Comparison of ENCODE assay signal across 8 cellular contexts in the genomic region with DNA sequence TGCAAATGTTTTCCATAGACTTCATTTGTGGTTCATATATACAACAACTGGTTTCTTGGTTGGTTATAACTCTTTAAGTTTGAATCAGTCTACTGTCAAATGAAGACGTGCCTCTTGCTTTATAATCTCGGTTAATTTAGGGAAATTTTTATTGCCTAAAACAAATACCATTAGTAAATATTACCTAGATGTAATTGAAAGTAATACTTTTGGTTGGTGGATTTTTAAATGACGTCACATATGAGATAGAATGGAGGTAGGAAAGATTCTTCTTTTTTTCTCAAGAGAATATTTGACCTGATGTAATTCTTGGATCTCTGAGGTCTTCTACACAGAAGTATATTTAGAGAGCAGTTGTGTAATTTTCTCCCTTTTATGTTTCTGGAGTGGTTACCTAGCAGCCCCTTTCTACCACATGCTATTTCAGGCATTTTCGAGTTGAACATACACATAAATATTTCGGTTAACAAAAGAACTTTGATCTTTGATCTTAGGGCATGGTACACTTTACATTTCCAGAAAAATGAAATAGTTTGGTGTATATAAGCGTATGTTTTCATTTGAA. TPM values are rescaled to one million over a fixed set of nuclear protein-coding genes. Genes with fewer than 3 reads are reported as not detected.
A peak's percentile ranks its signal among the peaks of the same experiment; 100 is the strongest.
DNase-seq lines count a peak whose midpoint lies in the region; ATAC-seq and TF ChIP-seq lines count a peak whose summit lies in the region.

No MANE protein-coding gene starts in this region.

- no peaks in the 10 kb centered on the region for H3K9me3 ChIP-seq in skeletal muscle satellite cell (replicated peaks; ENCODE audit: low read length)

- H3K36me3 Mint-ChIP-seq in WTC11: peaks cover 14% of the 10 kb centered on the region

- no peaks in the 10 kb centered on the region for H3K36me3 ChIP-seq in skeletal muscle satellite cell (ENCODE audit: insufficient read depth, low read length)

- peak overlapping the region; percentile 92 for H3K9ac ChIP-seq in skeletal muscle satellite cell (ENCODE audit: low read depth, low read length)

- DNase-seq in Daoy (ENCODE audit: low read depth) (peak; percentile 8), HS-5 (ENCODE audit: low read depth) (peak; percentile 36), WTC11 (ENCODE audit: low spot score) (no peak), foreskin keratinocyte (peak in 1 of 2 donors; percentile 41), T-helper 9 cell (no peak), D341Med (ENCODE audit: low spot score) (no peak)

- H3K27me3 ChIP-seq in foreskin keratinocyte: no peaks in the 10 kb centered on the region
- no peaks in the 10 kb centered on the region for H3K27me3 ChIP-seq in skeletal muscle satellite cell (ENCODE audit: control insufficient read depth, insufficient read depth, low read length)

- POLR2A ChIA-PET in WTC11 (lab: Charles Lee): interaction anchor here (2.2 kb wide), 1 partner anchor 108 kb away, joined by 103 read pairs; no protein-coding TSS in a partner anchor

- H3K27me3 Mint-ChIP-seq in WTC11 (ENCODE audit: low read depth): no peaks in the 10 kb centered on the region

- CTCF ChIA-PET in WTC11 (lab: Charles Lee): interaction anchor here (2.2 kb wide), 1 partner anchor 128 kb away, joined by 14 read pairs; no protein-coding TSS in a partner anchor

- TF ChIP-seq CTCF in WTC11 (IDR thresholded peaks at IDR 0.05) (no peak), foreskin keratinocyte (conservative IDR thresholded peaks at IDR 0.05) (no peak)

- peaks cover 38% of the 10 kb centered on the region for H3K4me1 Mint-ChIP-seq in WTC11

- H3K4me3 Mint-ChIP-seq in WTC11: peak overlapping the region; percentile 99

- peaks cover 8% of the 10 kb centered on the region for H3K9me3 Mint-ChIP-seq in WTC11

- peaks cover 13% of the 10 kb centered on the region for H3K4me1 ChIP-seq in foreskin keratinocyte
- H3K4me1 ChIP-seq in skeletal muscle satellite cell (ENCODE audit: control insufficient read depth, insufficient read depth, low read length): peaks cover 9% of the 10 kb centered on the region

- H3K4me3 ChIP-seq in skeletal muscle satellite cell (ENCODE audit: low read length): peak overlapping the region; percentile 83

- H3K4me2 ChIP-seq in skeletal muscle satellite cell (ENCODE audit: low read length): peak overlapping the region; percentile 85

- ATAC-seq in GM19372 (IDR thresholded peaks at IDR 0.05; ENCODE audit: low read depth, unreplicated experiment): peak; percentile 32
- ATAC-seq in WTC11: no peak
- ATAC-seq in foreskin keratinocyte: no peak

- peak overlapping the region; percentile 99 for H3K27ac Mint-ChIP-seq in WTC11

- H3K27ac ChIP-seq in foreskin keratinocyte: peak overlapping the region; percentile 89

TF ChIP-seq in WTC11, 78 proteins besides CTCF, POLR2A, EP300 and RAD21 (continues in another document):
- TF ChIP-seq ESRRA (CRISPR knock-in tag; IDR thresholded peaks at IDR 0.05; ENCODE audit: borderline replicate concordance) (no peak), ZNF138 (CRISPR knock-in tag; conservative IDR thresholded peaks at IDR 0.05) (no peak), ELF4 (CRISPR knock-in tag; IDR thresholded peaks at IDR 0.05; ENCODE audit: low read depth) (no peak), EMX1 (CRISPR knock-in tag; IDR thresholded peaks at IDR 0.05) (no peak), ATF1 (CRISPR knock-in tag; IDR thresholded peaks at IDR 0.05) (no peak), ZNF121 (CRISPR knock-in tag; IDR thresholded peaks at IDR 0.05) (no peak)
- TF ChIP-seq, protein P1, sequence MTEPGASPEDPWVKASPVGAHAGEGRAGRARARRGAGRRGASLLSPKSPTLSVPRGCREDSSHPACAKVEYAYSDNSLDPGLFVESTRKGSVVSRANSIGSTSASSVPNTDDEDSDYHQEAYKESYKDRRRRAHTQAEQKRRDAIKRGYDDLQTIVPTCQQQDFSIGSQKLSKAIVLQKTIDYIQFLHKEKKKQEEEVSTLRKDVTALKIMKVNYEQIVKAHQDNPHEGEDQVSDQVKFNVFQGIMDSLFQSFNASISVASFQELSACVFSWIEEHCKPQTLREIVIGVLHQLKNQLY (CRISPR knock-in tag; IDR thresholded peaks at IDR 0.05): no peak
- TF ChIP-seq, protein P2, sequence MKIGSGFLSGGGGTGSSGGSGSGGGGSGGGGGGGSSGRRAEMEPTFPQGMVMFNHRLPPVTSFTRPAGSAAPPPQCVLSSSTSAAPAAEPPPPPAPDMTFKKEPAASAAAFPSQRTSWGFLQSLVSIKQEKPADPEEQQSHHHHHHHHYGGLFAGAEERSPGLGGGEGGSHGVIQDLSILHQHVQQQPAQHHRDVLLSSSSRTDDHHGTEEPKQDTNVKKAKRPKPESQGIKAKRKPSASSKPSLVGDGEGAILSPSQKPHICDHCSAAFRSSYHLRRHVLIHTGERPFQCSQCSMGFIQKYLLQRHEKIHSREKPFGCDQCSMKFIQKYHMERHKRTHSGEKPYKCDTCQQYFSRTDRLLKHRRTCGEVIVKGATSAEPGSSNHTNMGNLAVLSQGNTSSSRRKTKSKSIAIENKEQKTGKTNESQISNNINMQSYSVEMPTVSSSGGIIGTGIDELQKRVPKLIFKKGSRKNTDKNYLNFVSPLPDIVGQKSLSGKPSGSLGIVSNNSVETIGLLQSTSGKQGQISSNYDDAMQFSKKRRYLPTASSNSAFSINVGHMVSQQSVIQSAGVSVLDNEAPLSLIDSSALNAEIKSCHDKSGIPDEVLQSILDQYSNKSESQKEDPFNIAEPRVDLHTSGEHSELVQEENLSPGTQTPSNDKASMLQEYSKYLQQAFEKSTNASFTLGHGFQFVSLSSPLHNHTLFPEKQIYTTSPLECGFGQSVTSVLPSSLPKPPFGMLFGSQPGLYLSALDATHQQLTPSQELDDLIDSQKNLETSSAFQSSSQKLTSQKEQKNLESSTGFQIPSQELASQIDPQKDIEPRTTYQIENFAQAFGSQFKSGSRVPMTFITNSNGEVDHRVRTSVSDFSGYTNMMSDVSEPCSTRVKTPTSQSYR (CRISPR knock-in tag; IDR thresholded peaks at IDR 0.05): no peak
- TF ChIP-seq, protein P3, sequence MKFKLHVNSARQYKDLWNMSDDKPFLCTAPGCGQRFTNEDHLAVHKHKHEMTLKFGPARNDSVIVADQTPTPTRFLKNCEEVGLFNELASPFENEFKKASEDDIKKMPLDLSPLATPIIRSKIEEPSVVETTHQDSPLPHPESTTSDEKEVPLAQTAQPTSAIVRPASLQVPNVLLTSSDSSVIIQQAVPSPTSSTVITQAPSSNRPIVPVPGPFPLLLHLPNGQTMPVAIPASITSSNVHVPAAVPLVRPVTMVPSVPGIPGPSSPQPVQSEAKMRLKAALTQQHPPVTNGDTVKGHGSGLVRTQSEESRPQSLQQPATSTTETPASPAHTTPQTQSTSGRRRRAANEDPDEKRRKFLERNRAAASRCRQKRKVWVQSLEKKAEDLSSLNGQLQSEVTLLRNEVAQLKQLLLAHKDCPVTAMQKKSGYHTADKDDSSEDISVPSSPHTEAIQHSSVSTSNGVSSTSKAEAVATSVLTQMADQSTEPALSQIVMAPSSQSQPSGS (CRISPR knock-in tag; IDR thresholded peaks at IDR 0.05; ENCODE audit: borderline replicate concordance, low read depth): no peak
- TF ChIP-seq, protein P4, sequence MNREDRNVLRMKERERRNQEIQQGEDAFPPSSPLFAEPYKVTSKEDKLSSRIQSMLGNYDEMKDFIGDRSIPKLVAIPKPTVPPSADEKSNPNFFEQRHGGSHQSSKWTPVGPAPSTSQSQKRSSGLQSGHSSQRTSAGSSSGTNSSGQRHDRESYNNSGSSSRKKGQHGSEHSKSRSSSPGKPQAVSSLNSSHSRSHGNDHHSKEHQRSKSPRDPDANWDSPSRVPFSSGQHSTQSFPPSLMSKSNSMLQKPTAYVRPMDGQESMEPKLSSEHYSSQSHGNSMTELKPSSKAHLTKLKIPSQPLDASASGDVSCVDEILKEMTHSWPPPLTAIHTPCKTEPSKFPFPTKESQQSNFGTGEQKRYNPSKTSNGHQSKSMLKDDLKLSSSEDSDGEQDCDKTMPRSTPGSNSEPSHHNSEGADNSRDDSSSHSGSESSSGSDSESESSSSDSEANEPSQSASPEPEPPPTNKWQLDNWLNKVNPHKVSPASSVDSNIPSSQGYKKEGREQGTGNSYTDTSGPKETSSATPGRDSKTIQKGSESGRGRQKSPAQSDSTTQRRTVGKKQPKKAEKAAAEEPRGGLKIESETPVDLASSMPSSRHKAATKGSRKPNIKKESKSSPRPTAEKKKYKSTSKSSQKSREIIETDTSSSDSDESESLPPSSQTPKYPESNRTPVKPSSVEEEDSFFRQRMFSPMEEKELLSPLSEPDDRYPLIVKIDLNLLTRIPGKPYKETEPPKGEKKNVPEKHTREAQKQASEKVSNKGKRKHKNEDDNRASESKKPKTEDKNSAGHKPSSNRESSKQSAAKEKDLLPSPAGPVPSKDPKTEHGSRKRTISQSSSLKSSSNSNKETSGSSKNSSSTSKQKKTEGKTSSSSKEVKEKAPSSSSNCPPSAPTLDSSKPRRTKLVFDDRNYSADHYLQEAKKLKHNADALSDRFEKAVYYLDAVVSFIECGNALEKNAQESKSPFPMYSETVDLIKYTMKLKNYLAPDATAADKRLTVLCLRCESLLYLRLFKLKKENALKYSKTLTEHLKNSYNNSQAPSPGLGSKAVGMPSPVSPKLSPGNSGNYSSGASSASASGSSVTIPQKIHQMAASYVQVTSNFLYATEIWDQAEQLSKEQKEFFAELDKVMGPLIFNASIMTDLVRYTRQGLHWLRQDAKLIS (CRISPR knock-in tag; IDR thresholded peaks at IDR 0.05; ENCODE audit: borderline replicate concordance): no peak
- TF ChIP-seq, protein P5, sequence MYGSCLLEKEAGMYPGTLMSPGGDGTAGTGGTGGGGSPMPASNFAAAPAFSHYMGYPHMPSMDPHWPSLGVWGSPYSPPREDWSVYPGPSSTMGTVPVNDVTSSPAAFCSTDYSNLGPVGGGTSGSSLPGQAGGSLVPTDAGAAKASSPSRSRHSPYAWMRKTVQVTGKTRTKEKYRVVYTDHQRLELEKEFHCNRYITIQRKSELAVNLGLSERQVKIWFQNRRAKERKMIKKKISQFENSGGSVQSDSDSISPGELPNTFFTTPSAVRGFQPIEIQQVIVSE (CRISPR knock-in tag; IDR thresholded peaks at IDR 0.05; ENCODE audit: borderline replicate concordance): no peak

RNA-seq across cellular contexts. Expression of a gene that starts 1.7 kb away (rescaled TPM):
- 16.5 and 35.3 TPM in 2 replicates for total RNA-seq in Daoy (2014; rRNA removed; shearing (Covaris generic))
- 141 to 169 TPM (median 167 TPM) in 3 replicates for total RNA-seq in WTC11 (2021)
- total RNA-seq in foreskin keratinocyte: 26.3 and 33.1 TPM in 2 replicates
- polyA plus RNA-seq in foreskin keratinocyte: 5.7 and 6.1 TPM in 2 replicates
- total RNA-seq in skeletal muscle satellite cell (2012; rRNA removed): 19.7 and 28.4 TPM in 2 replicates

Comparison
In these comparisons a context has a peak if more than half of its experiments do, and no peak if none do; other contexts are left out.
1. DNase-seq: peak in Daoy (single experiment) and HS-5 (single experiment); none in WTC11 (single experiment), T-helper 9 cell (single experiment) and D341Med (single experiment).